ENCODE assay signal across 19 cellular contexts in the genomic region with DNA sequence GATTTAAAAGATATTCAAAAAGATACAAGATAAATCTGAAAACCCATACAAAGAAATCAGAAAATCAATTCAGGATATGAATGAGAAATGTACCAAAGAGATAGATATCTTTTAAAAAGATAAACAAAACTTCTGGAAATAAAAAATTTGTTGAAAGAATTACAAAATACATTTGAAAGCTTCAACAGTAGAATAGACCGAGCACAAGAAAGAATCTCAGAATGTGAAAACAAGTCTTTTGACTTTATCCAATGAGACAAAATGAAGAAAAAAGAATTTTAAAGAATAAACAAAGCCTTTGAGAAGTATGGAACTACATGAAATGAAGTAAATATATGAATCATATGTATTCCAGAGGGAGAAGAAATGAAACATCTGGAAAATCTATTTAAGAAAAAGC.
DNase-seq lines count a peak whose midpoint lies in the region; ATAC-seq, FAIRE-seq and TF ChIP-seq lines count a peak whose summit lies in the region.
"Had no signal": no experiment of that assay in that cellular context is flagged by ENCODE, and none has a peak within 500 bp of the region (broad histone marks: within the 10 kb centered on the region; RNA-seq: fewer than 3 reads in every experiment).

No MANE protein-coding gene starts in this region.

- no peaks in the 10 kb centered on the region for H3K27me3 ChIP-seq in pancreas
- H3K27me3 ChIP-seq: BLaER1 treated with 17β-estradiol and CSF1 and Interleukin-3, amounts not matched to agents 10 nM and 100 nM had no signal

- no peak overlapping the region for H3K27ac Mint-ChIP-seq in stimulated activated memory B cell treated with anti-CD40 and anti-IgM and Interleukin-4, amounts not matched to agents 10 μg/mL and 1 μg/mL and 100 μg/mL, for 72 hours
- H3K27ac Mint-ChIP-seq: B cell; CD8-positive, alpha-beta T cell had no signal

- no peak overlapping the region for H3K4me3 ChIP-seq in pancreas
- H3K4me3 ChIP-seq: BLaER1 treated with 17β-estradiol and CSF1 and Interleukin-3, amounts not matched to agents 10 nM and 100 nM; GM12878 had no signal

- no peaks in the 10 kb centered on the region for H3K36me3 Mint-ChIP-seq in stimulated activated memory B cell treated with anti-CD40 and anti-IgM and Interleukin-4, amounts not matched to agents 10 μg/mL and 1 μg/mL and 100 μg/mL, for 72 hours
- H3K36me3 Mint-ChIP-seq: CD8-positive, alpha-beta T cell had no signal

- H3K9me3 Mint-ChIP-seq in stimulated activated memory B cell treated with anti-CD40 and anti-IgM and Interleukin-4, amounts not matched to agents 10 μg/mL and 1 μg/mL and 100 μg/mL, for 72 hours: peaks cover 15% of the 10 kb centered on the region

- TF ChIP-seq CTCF in pancreas (IDR thresholded peaks at IDR 0.05): no peak

- no peaks in the 10 kb centered on the region for H3K4me1 ChIP-seq in pancreas
- H3K4me1 ChIP-seq: BLaER1 treated with 17β-estradiol and CSF1 and Interleukin-3, amounts not matched to agents 10 nM and 100 nM had no signal

- H3K36me3 ChIP-seq in pancreas: no peaks in the 10 kb centered on the region
- H3K36me3 ChIP-seq: BLaER1 treated with 17β-estradiol and CSF1 and Interleukin-3, amounts not matched to agents 10 nM and 100 nM had no signal

- no peaks in the 10 kb centered on the region for H3K9me3 ChIP-seq in pancreas

- no peak for ATAC-seq in pancreas
- no peak for ATAC-seq in stimulated activated memory B cell treated with anti-CD40 and anti-IgM and Interleukin-4, amounts not matched to agents 10 μg/mL and 1 μg/mL and 100 μg/mL, for 72 hours
- ATAC-seq: CD8-positive, alpha-beta T cell; GM12878 had no signal

- FAIRE-seq in pancreas (lab: Jason Lieb, UNC) (peak; percentile 51), urothelium cell line (lab: Jason Lieb, UNC) (no peak)
- FAIRE-seq: GM12878 had no signal

- H3K4me1 Mint-ChIP-seq in stimulated activated memory B cell treated with anti-CD40 and anti-IgM and Interleukin-4, amounts not matched to agents 10 μg/mL and 1 μg/mL and 100 μg/mL, for 72 hours: no peaks in the 10 kb centered on the region
- H3K4me1 Mint-ChIP-seq: B cell had no signal

- 83 to 91% methylated on average over 1 of the region's 1 CpG for WGBS in pancreas, 2 donors

- H3K27ac ChIP-seq in pancreas: no peak overlapping the region
- H3K27ac ChIP-seq: BLaER1 treated with 17β-estradiol and CSF1 and Interleukin-3, amounts not matched to agents 10 nM and 100 nM had no signal

- no peaks in the 10 kb centered on the region for H3K27me3 Mint-ChIP-seq in stimulated activated memory B cell treated with anti-CD40 and anti-IgM and Interleukin-4, amounts not matched to agents 10 μg/mL and 1 μg/mL and 100 μg/mL, for 72 hours
- H3K27me3 Mint-ChIP-seq: B cell had no signal

- intact Hi-C loops in pancreas (cut with DNase I): no loop called here

- DNase-seq in NCI-H748 treated with DMSO at 0.1 percent for 48 hours (lab: John Stamatoyannopoulos, UW) (peak; percentile 19), NCI-H748 (lab: John Stamatoyannopoulos, UW; ENCODE audit: unreplicated experiment) (no peak), OCI-M1 (lab: John Stamatoyannopoulos, UW) (peak; percentile 10), pancreas (no peak), urothelium cell line (ENCODE audit: low spot score) (no peak), HK-2 (ENCODE audit: unreplicated experiment) (no peak)
- DNase-seq: 8988T; CD8-positive, alpha-beta T cell; COR-L47; DMS 273 treated with DMSO at 0.1 percent for 48 hours; DMS53; DND-41; EL; GOT3; H7 had no signal

- no peak overlapping the region for H3K4me3 Mint-ChIP-seq in stimulated activated memory B cell treated with anti-CD40 and anti-IgM and Interleukin-4, amounts not matched to agents 10 μg/mL and 1 μg/mL and 100 μg/mL, for 72 hours
- H3K4me3 Mint-ChIP-seq: B cell; CD8-positive, alpha-beta T cell had no signal

Comparison
In these comparisons a context has a peak if more than half of its experiments do, and no peak if none do; other contexts are left out.
1. DNase-seq: peak in NCI-H748 treated with DMSO at 0.1 percent for 48 hours (single experiment) and OCI-M1 (single experiment); none in NCI-H748 (single experiment), pancreas (0 of 6), urothelium cell line (single experiment) and HK-2 (single experiment).